ENCODE assay signal across 9 cellular contexts in the genomic region with DNA sequence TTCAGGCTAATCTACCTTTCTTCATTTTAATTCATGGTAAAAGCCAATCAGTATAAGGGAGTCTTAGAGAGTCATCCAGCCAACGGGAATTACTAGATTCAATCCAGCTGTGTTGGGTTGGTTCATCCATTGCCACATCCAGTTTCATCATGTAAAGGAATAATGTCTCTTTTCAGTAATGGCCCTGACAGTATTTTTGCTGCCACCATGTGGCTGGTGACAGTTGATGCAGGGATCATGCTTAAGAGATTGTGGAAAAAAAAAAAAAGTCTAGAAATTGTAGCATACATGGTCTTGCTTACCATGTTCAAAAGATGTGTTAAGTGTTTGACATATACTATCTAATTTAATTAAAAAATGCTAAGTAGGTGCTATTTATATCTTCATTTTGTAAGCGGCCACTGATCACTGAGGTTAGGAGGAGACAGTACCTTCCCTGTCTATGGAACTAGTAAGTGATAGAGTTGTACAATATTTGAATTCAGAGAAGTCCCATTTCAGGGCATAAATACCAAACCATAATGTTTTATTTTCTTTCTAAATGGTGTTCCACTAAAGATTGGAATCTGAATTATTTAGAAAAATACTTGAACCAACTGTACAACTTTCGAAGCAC.
A peak's percentile ranks its signal among the peaks of the same experiment; 100 is the strongest.
DNase-seq lines count a peak whose midpoint lies in the region; ATAC-seq and TF ChIP-seq lines count a peak whose summit lies in the region.
"Had no signal": no experiment of that assay in that cellular context is flagged by ENCODE, and none has a peak within 500 bp of the region (broad histone marks: within the 10 kb centered on the region; RNA-seq: fewer than 3 reads in every experiment).

No MANE protein-coding gene starts in this region.

- no peaks in the 10 kb centered on the region for H3K36me3 ChIP-seq in stomach
- H3K36me3 ChIP-seq: BLaER1 had no signal

- peak; percentile 77 for ATAC-seq in GM21515 (IDR thresholded peaks at IDR 0.05; ENCODE audit: unreplicated experiment)

- H3K27ac ChIP-seq in stomach = no peak overlapping the region
- H3K27ac ChIP-seq: BLaER1 had no signal

- H3K9me3 ChIP-seq in stomach = no peaks in the 10 kb centered on the region
- H3K9me3 ChIP-seq: BLaER1 had no signal

- TF ChIP-seq EP300 in stomach (IDR thresholded peaks at IDR 0.05) = no peak

- no peak overlapping the region for H3K4me3 ChIP-seq in stomach
- H3K4me3 ChIP-seq: BLaER1 had no signal

- peak in 5 of 7 experiments; percentile 15 to 32 (median 20) for TF ChIP-seq CTCF in stomach (IDR thresholded peaks at IDR 0.05)

- DNase-seq in NCI-H1092 treated with DMSO at 0.1 percent for 48 hours (lab: John Stamatoyannopoulos, UW) (peak; percentile 17), NCI-H1092 (lab: John Stamatoyannopoulos, UW) (no peak), HT1080 (ENCODE audit: low read depth) (peak; percentile 39), SHP77 treated with DMSO at 0.1 percent for 48 hours (lab: John Stamatoyannopoulos, UW) (peak; percentile 39), fibroblast of the conjunctiva (ENCODE audit: low read depth) (peak; percentile 5), stomach (no peak)
- no peak for DNase-seq in activated CD8-positive, alpha-beta memory T cell treated with anti-CD3 and anti-CD28 coated beads, Interleukin-2, amount 50 U/mL, for 4 hours

- H3K4me1 ChIP-seq in stomach = peaks cover 0 to 11% (median 4%) of the 10 kb centered on the region in 4 donors
- H3K4me1 ChIP-seq: BLaER1 had no signal

- 63 to 70% (median 64%) methylated on average over 3 of the region's 3 CpGs for WGBS in stomach, 5 donors

- intact Hi-C loops in stomach (cut with DNase I; ENCODE audit: low total_unique reads) = no loop called here

- no peaks in the 10 kb centered on the region for H3K27me3 ChIP-seq in stomach
- H3K27me3 ChIP-seq: BLaER1 had no signal

- TF ChIP-seq POLR2A in stomach (IDR thresholded peaks at IDR 0.05) = no peak

Comparison
In these comparisons a context has a peak if more than half of its experiments do, and no peak if none do; other contexts are left out.
1. DNase-seq: peak in NCI-H1092 treated with DMSO at 0.1 percent for 48 hours (single experiment), HT1080 (single experiment), SHP77 treated with DMSO at 0.1 percent for 48 hours (single experiment) and fibroblast of the conjunctiva (single experiment); none in NCI-H1092 (single experiment), stomach (single experiment) and activated CD8-positive, alpha-beta memory T cell treated with anti-CD3 and anti-CD28 coated beads, Interleukin-2, amount 50 U/mL, for 4 hours (single experiment).